ENCODE assay signal across 24 cellular contexts in genomic region chr12:124129132-124129531, GRCh38.
DNase-seq lines count a peak whose midpoint lies in the region; ATAC-seq, FAIRE-seq and TF ChIP-seq lines count a peak whose summit lies in the region.
"Had no signal": no experiment of that assay in that cellular context is flagged by ENCODE, and none has a peak within 500 bp of the region (broad histone marks: within the 10 kb centered on the region; RNA-seq: fewer than 3 reads in every experiment).

No MANE protein-coding gene starts in this region.

- TF ChIP-seq POLR2A in HepG2 (IDR thresholded peaks at IDR 0.05; ENCODE audit: insufficient read depth in 1 of 2, low read depth in 2 of 2, low read length in 2 of 2) (no peak), right lobe of liver (IDR thresholded peaks at IDR 0.05) (no peak), H1 (IDR thresholded peaks at IDR 0.05; ENCODE audit: control extremely low read depth in 1 of 2, low read depth in 2 of 2, low read length in 2 of 2) (no peak)

- no peaks in the 10 kb centered on the region for H3K36me3 Mint-ChIP-seq in mesothelial cell of epicardium
- H3K36me3 Mint-ChIP-seq in activated CD4-positive, alpha-beta memory T cell treated with anti-CD3 and anti-CD28 coated beads for 36 hours, result no peaks in the 10 kb centered on the region
- H3K36me3 Mint-ChIP-seq: CD14-positive monocyte; CD8-positive, alpha-beta memory T cell had no signal

- H3K79me2 ChIP-seq in HepG2 (ENCODE audit: insufficient read depth, low read length) (no peaks in the 10 kb centered on the region), H1 (ENCODE audit: control insufficient read depth in 1 of 2, insufficient read depth in 2 of 2, low read length in 2 of 2) (no peaks in the 10 kb centered on the region)

- H4K5ac ChIP-seq in H1 (ENCODE audit: insufficient read length, low read depth, low read length), result no peak overlapping the region

- no peaks in the 10 kb centered on the region for H3K27me3 Mint-ChIP-seq in mesothelial cell of epicardium (ENCODE audit: low read depth)
- peaks cover 6% of the 10 kb centered on the region for H3K27me3 Mint-ChIP-seq in activated CD4-positive, alpha-beta memory T cell treated with anti-CD3 and anti-CD28 coated beads for 36 hours
- H3K27me3 Mint-ChIP-seq: CD4-positive, alpha-beta T cell had no signal

- H3K4me3 Mint-ChIP-seq in mesothelial cell of epicardium, result no peak overlapping the region
- H3K4me3 Mint-ChIP-seq in activated CD4-positive, alpha-beta memory T cell treated with anti-CD3 and anti-CD28 coated beads for 36 hours, result no peak overlapping the region
- H3K4me3 Mint-ChIP-seq: CD14-positive monocyte; CD4-positive, alpha-beta T cell; CD8-positive, alpha-beta memory T cell had no signal

- FAIRE-seq in HepG2 (lab: Jason Lieb, UNC), result no peak
- no peak for FAIRE-seq in H1 (lab: Jason Lieb, UNC)
- FAIRE-seq: A549, D721Med, GM12878 had no signal

- peaks cover 36% of the 10 kb centered on the region for H3K4me1 Mint-ChIP-seq in mesothelial cell of epicardium
- H3K4me1 Mint-ChIP-seq in activated CD4-positive, alpha-beta memory T cell treated with anti-CD3 and anti-CD28 coated beads for 36 hours (ENCODE audit: low read depth), result no peaks in the 10 kb centered on the region
- H3K4me1 Mint-ChIP-seq: CD14-positive monocyte; CD8-positive, alpha-beta memory T cell had no signal

- peak overlapping the region; percentile 45; the same call in 1 of the 2 replicates for H2BK5ac ChIP-seq in H1 (ENCODE audit: low read depth, low read length)

- no peak overlapping the region; the same call in 1 of the 2 replicates for H2AK5ac ChIP-seq in H1 (ENCODE audit: low read depth, low read length)

- TF ChIP-seq EP300 in HepG2 (IDR thresholded peaks at IDR 0.05; ENCODE audit: low read depth in 2 of 2, low read length in 2 of 2), result no peak
- TF ChIP-seq EP300 in HepG2 (CRISPR knock-in tag; IDR thresholded peaks at IDR 0.05; ENCODE audit: borderline replicate concordance), result no peak
- TF ChIP-seq EP300 in H1 (IDR thresholded peaks at IDR 0.05; ENCODE audit: borderline replicate concordance in 1 of 2, low read depth in 2 of 2, low read length in 2 of 2), result no peak

- H3K9me3 ChIP-seq in HepG2 (ENCODE audit: low read length) (no peaks in the 10 kb centered on the region), right lobe of liver (no peaks in the 10 kb centered on the region), H1 (ENCODE audit: insufficient read depth in 2 of 2, low read depth in 1 of 2, low read length in 1 of 2) (no peaks in the 10 kb centered on the region)
- H3K9me3 ChIP-seq: A549, BE2C had no signal

- H3K27me3 ChIP-seq in HepG2 (ENCODE audit: control insufficient read depth in 1 of 2, insufficient read depth in 2 of 2, low read length in 2 of 2), result peaks cover 0 to 4% of the 10 kb centered on the region in 2 experiments; a peak in 1 of 5 replicates
- no peaks in the 10 kb centered on the region for H3K27me3 ChIP-seq in right lobe of liver
- no peaks in the 10 kb centered on the region; a peak in 1 of 7 replicates for H3K27me3 ChIP-seq in H1 (replicated peaks in 1 of 4; ENCODE audit: control insufficient read depth in 3 of 4, extremely low read depth in 1 of 4, insufficient read depth in 3 of 4, low read length in 3 of 4)
- H3K27me3 ChIP-seq: BE2C; BLaER1 treated with 17β-estradiol and CSF1 and Interleukin-3, amounts not matched to agents 10 nM and 100 nM had no signal

- in situ Hi-C loops in HepG2 (cut with HindIII; ENCODE audit: extremely low pct_ligation_motif_present, low pct_unique_long_range_greater_than_20kb), result no loop called here

- BruUV-seq in HepG2 (replicated peaks; lab: Mats Ljungman, UMichigan), result no TSS peak

- intact Hi-C loops in HepG2 (cut with micrococcal nuclease; ENCODE audit: unreplicated experiment), result no loop called here
- intact Hi-C loops in right lobe of liver (cut with DNase I), result no loop called here
- intact Hi-C loops in activated CD4-positive, alpha-beta memory T cell treated with anti-CD3 and anti-CD28 coated beads for 36 hours (cut with micrococcal nuclease), result no loop called here

- H3K4me3 ChIP-seq in HepG2 (replicated peaks in 1 of 3; ENCODE audit: insufficient read depth in 1 of 3, low read depth in 2 of 3, low read length in 3 of 3) (no peak overlapping the region), right lobe of liver (no peak overlapping the region), H1 (ENCODE audit: extremely low read depth in 1 of 4, insufficient read depth in 2 of 4, low read depth in 3 of 4, low read length in 4 of 4) (no peak overlapping the region)
- H3K4me3 ChIP-seq: A549; BLaER1 treated with 17β-estradiol and CSF1 and Interleukin-3, amounts not matched to agents 10 nM and 100 nM; GM12878 had no signal

- H3K56ac ChIP-seq in H1 (replicated peaks; ENCODE audit: insufficient read length, low read depth, low read length), result no peak overlapping the region

- no peak overlapping the region for H3K4ac ChIP-seq in H1 (replicated peaks; ENCODE audit: insufficient read length, low read depth, low read length)

- H3K36me3 ChIP-seq in HepG2 (replicated peaks in 1 of 2; ENCODE audit: control insufficient read depth in 1 of 2, insufficient read depth in 2 of 2, low read length in 2 of 2), result no peaks in the 10 kb centered on the region
- no peaks in the 10 kb centered on the region for H3K36me3 ChIP-seq in right lobe of liver
- no peaks in the 10 kb centered on the region; a peak in 1 of 8 replicates for H3K36me3 ChIP-seq in H1 (ENCODE audit: control insufficient read depth in 2 of 4, insufficient read depth in 4 of 4, low read length in 3 of 4)
- H3K36me3 ChIP-seq: BE2C; BLaER1 treated with 17β-estradiol and CSF1 and Interleukin-3, amounts not matched to agents 10 nM and 100 nM had no signal

- H4K20me1 ChIP-seq in HepG2 (ENCODE audit: insufficient read depth, low read length) (no peaks in the 10 kb centered on the region), H1 (replicated peaks in 1 of 2; ENCODE audit: control insufficient read depth in 1 of 2, insufficient read depth in 2 of 2, low read length in 2 of 2) (no peaks in the 10 kb centered on the region)
- H4K20me1 ChIP-seq: BLaER1 treated with 17β-estradiol and CSF1 and Interleukin-3, amounts not matched to agents 10 nM and 100 nM had no signal

- H2BK15ac ChIP-seq in H1 (ENCODE audit: low read length), result no peak overlapping the region

- WGBS in HepG2 (ENCODE audit: low lambda C conversion rate), result 52% methylated on average over 9 of the region's 9 CpGs
- 91% methylated on average over 8 of the region's 9 CpGs for WGBS in right lobe of liver (ENCODE audit: insufficient coverage, low coverage, low lambda C conversion rate, missing lambda C conversion rate)
- 96% methylated on average over 9 of the region's 9 CpGs; no CpG with 5 or more reads in 1 of the 2 experiments for WGBS in H1 (ENCODE audit: extremely low coverage in 1 of 2, insufficient coverage in 1 of 2, insufficient read length in 1 of 2, insufficient replicate concordance in 2 of 2, low coverage in 1 of 2, low lambda C conversion rate in 2 of 2, missing lambda C conversion rate in 1 of 2), 2 experiments

- POLR2A ChIA-PET in HepG2 (lab: Yijun Ruan, JAX) (no interaction called here), H1 (lab: Charles Lee; ENCODE audit: partially characterized antibody) (interaction anchor here (4.3 kb wide), 1 partner anchor 11 kb away, joined by 32 read pairs; no protein-coding TSS in a partner anchor)
- POLR2A ChIA-PET in activated CD4-positive, alpha-beta memory T cell treated with anti-CD3 and anti-CD28 coated beads for 36 hours (lab: Charles Lee), result no interaction called here

- H3K4me1 ChIP-seq in HepG2 (ENCODE audit: insufficient read depth, low read length), result peaks cover 54% of the 10 kb centered on the region
- peaks cover 0 to 17% (median 0%) of the 10 kb centered on the region in 4 donors for H3K4me1 ChIP-seq in right lobe of liver
- peaks cover 3 to 14% (median 9%) of the 10 kb centered on the region in 4 experiments for H3K4me1 ChIP-seq in H1 (replicated peaks in 1 of 4; ENCODE audit: control insufficient read depth in 3 of 4, insufficient read depth in 4 of 4, low read length in 3 of 4)
- H3K4me1 ChIP-seq: BLaER1 treated with 17β-estradiol and CSF1 and Interleukin-3, amounts not matched to agents 10 nM and 100 nM had no signal

- H4K8ac ChIP-seq in H1 (ENCODE audit: extremely low read depth, insufficient read depth, low read length), result no peak overlapping the region

- no peak overlapping the region for H2BK120ac ChIP-seq in H1 (replicated peaks; ENCODE audit: low read depth, low read length)

- H3K27ac Mint-ChIP-seq in mesothelial cell of epicardium, result peak overlapping the region; percentile 43
- no peak overlapping the region for H3K27ac Mint-ChIP-seq in activated CD4-positive, alpha-beta memory T cell treated with anti-CD3 and anti-CD28 coated beads for 36 hours
- H3K27ac Mint-ChIP-seq: CD14-positive monocyte; CD4-positive, alpha-beta T cell; CD8-positive, alpha-beta memory T cell had no signal

- H3K18ac ChIP-seq in H1 (ENCODE audit: extremely low read depth, low read length), result no peak overlapping the region

- CTCF ChIA-PET in HepG2 (lab: Yijun Ruan, JAX; ENCODE audit: low intra/inter-chr PET ratio, low total read pairs) (no interaction called here), H1 (lab: Charles Lee; ENCODE audit: partially characterized antibody) (no interaction called here)
- CTCF ChIA-PET in activated CD4-positive, alpha-beta memory T cell treated with anti-CD3 and anti-CD28 coated beads for 36 hours (lab: Charles Lee), result interaction anchor here (0.8 kb wide), 1 partner anchor 191 kb away, joined by 3 read pairs; no protein-coding TSS in a partner anchor

- H4K91ac ChIP-seq in H1 (replicated peaks; ENCODE audit: insufficient read length, low read length), result no peak overlapping the region

- no peak for TF ChIP-seq RAD21 in HepG2 (CRISPR knock-in tag; IDR thresholded peaks at IDR 0.05)
- no peak for TF ChIP-seq RAD21 in H1 (IDR thresholded peaks at IDR 0.05 in 1 of 2, conservative IDR thresholded peaks at IDR 0.05 in 1 of 2; ENCODE audit: low read depth in 2 of 2, low read length in 2 of 2)

- H3K79me1 ChIP-seq in H1 (ENCODE audit: low read depth, low read length), result no peaks in the 10 kb centered on the region

- ATAC-seq in HepG2, result no peak
- no peak for ATAC-seq in right lobe of liver
- ATAC-seq: A549, GM12878 had no signal

- TF ChIP-seq CTCF in HepG2 (CRISPR knock-in tag; IDR thresholded peaks at IDR 0.05), result no peak
- TF ChIP-seq CTCF in right lobe of liver (IDR thresholded peaks at IDR 0.05), result no peak
- TF ChIP-seq CTCF in H1 (IDR thresholded peaks at IDR 0.05; ENCODE audit: control extremely low read depth in 1 of 3, insufficient read depth in 1 of 3, low read depth in 1 of 3, low read length in 3 of 3), result no peak
- TF ChIP-seq CTCF in mesothelial cell of epicardium (IDR thresholded peaks at IDR 0.05; ENCODE audit: unreplicated experiment), result no peak

- H3K27ac ChIP-seq in HepG2 (ENCODE audit: extremely low read length, insufficient read depth, low read length) (no peak overlapping the region), right lobe of liver (no peak overlapping the region), H1 (ENCODE audit: low read depth, low read length) (no peak overlapping the region)
- H3K27ac ChIP-seq: BLaER1 treated with 17β-estradiol and CSF1 and Interleukin-3, amounts not matched to agents 10 nM and 100 nM had no signal

- DNase-seq in HepG2 (ENCODE audit: low spot score), result no peak
- no peak for DNase-seq in right lobe of liver
- no peak for DNase-seq in H1 (ENCODE audit: low read depth in 1 of 2, low spot score in 2 of 2)
- no peak for DNase-seq in mesothelial cell of epicardium (ENCODE audit: low spot score in 2 of 2, unreplicated experiment in 2 of 2)
- DNase-seq in Kasumi-1 (lab: John Stamatoyannopoulos, UW), result no peak
- DNase-seq in activated CD4-positive, alpha-beta memory T cell treated with anti-CD3 and anti-CD28 coated beads for 36 hours, result no peak
- DNase-seq: 8988T; ACHN; AML-193; BE2C; CD4-positive, alpha-beta T cell; CD8-positive, alpha-beta memory T cell; DMS 273 treated with DMSO at 0.1 percent for 48 hours; DMS79; EL; GDM1; GOT3; H7; HCEC 1CT had no signal

- H3K9me3 Mint-ChIP-seq in mesothelial cell of epicardium, result no peaks in the 10 kb centered on the region
- H3K9me3 Mint-ChIP-seq in activated CD4-positive, alpha-beta memory T cell treated with anti-CD3 and anti-CD28 coated beads for 36 hours, result no peaks in the 10 kb centered on the region
- H3K9me3 Mint-ChIP-seq: CD4-positive, alpha-beta T cell; CD8-positive, alpha-beta memory T cell had no signal

- 0 out of 2 replicates have a peak overlapping the region, but pooled peaks have one; percentile 53 for H2BK12ac ChIP-seq in H1 (ENCODE audit: low read depth, low read length)

- H3K23ac ChIP-seq in H1 (ENCODE audit: insufficient read length), result no peak overlapping the region

- H2AFZ ChIP-seq in HepG2 (ENCODE audit: low read length) (no peak overlapping the region), H1 (ENCODE audit: low read length) (no peak overlapping the region)

- peak overlapping the region; percentile 75; the same call in 1 of the 2 replicates for H2BK20ac ChIP-seq in H1 (ENCODE audit: low read length)

- H3K9ac ChIP-seq in HepG2 (ENCODE audit: insufficient read depth, low read depth, low read length) (no peak overlapping the region), H1 (replicated peaks in 1 of 4; ENCODE audit: extremely low read depth in 1 of 4, low read depth in 3 of 4, low read length in 3 of 4) (no peak overlapping the region)
- H3K9ac ChIP-seq: BLaER1 treated with 17β-estradiol and CSF1 and Interleukin-3, amounts not matched to agents 10 nM and 100 nM had no signal

- H3K4me2 ChIP-seq in HepG2 (ENCODE audit: low read depth, low read length), result no peak overlapping the region
- no peak overlapping the region for H3K4me2 ChIP-seq in H1 (ENCODE audit: insufficient read depth in 1 of 2, low read depth in 2 of 2, low read length in 2 of 2)
- H3K4me2 ChIP-seq: A549; BLaER1 treated with 17β-estradiol and CSF1 and Interleukin-3, amounts not matched to agents 10 nM and 100 nM had no signal

- no peak overlapping the region for H3K14ac ChIP-seq in H1 (ENCODE audit: insufficient read length)

- H3K23me2 ChIP-seq in H1 (ENCODE audit: low read depth, low read length), result no peaks in the 10 kb centered on the region
